Comparison of ENCODE assay signal across 34 cellular contexts in the genomic region with DNA sequence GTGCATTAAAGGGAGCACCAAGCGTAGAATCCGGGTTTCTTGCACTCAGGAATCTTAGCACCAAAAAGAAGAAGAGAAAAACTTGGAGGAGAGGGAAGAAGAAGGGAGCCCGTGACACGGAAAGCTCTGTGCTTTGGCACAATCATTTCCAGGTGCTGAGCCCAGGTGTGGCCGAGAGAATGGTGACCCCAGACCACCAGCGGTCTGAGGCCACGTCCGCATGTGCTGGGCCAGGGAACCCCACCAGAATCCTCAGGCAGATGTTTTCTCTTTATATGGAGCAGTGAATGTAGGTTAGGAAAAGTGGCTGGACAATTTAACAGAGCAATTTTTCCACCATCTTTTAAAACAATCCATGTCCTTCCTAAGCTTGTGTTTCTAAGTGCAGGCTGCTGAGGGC.
"Had no signal": no experiment of that assay in that cellular context is flagged by ENCODE, and none has a peak within 500 bp of the region (broad histone marks: within the 10 kb centered on the region; RNA-seq: fewer than 3 reads in every experiment).

No MANE protein-coding gene starts in this region.

- H3K36me3 ChIP-seq: MG63 had no signal

- H3K9me3 ChIP-seq: MG63 had no signal

- H3K4me3 ChIP-seq: MG63 had no signal

- H3K27ac ChIP-seq: KMS-11 had no signal

- DNase-seq: Karpas-422, Kasumi-1, MG63, MM.1S, MV-4-11, NCI-H1048, NCI-H1092, NCI-H1092 treated with DMSO at 0.1 percent for 48 hours, NCI-H1105, NCI-H1105 treated with DMSO at 0.1 percent for 48 hours, NCI-H1417, NCI-H1417 treated with DMSO at 0.1 percent for 48 hours, NCI-H1436, NCI-H1436 treated with DMSO at 0.1 percent for 48 hours, NCI-H146, NCI-H1694, NCI-H1694 treated with DMSO at 0.1 percent for 48 hours, NCI-H187, NCI-H187 treated with DMSO at 0.1 percent for 48 hours, NCI-H1930, NCI-H2029, NCI-H2029 treated with DMSO at 0.1 percent for 48 hours, NCI-H2081, NCI-H2081 treated with DMSO at 0.1 percent for 48 hours, NCI-H2107, NCI-H2171, NCI-H2171 treated with DMSO at 0.1 percent for 48 hours, NCI-H2227 treated with DMSO at 0.1 percent for 48 hours, NCI-H226, NCI-H345, NCI-H446, NCI-H446 treated with DMSO at 0.1 percent for 48 hours, NCI-H510A had no signal
